In the genomic region with DNA sequence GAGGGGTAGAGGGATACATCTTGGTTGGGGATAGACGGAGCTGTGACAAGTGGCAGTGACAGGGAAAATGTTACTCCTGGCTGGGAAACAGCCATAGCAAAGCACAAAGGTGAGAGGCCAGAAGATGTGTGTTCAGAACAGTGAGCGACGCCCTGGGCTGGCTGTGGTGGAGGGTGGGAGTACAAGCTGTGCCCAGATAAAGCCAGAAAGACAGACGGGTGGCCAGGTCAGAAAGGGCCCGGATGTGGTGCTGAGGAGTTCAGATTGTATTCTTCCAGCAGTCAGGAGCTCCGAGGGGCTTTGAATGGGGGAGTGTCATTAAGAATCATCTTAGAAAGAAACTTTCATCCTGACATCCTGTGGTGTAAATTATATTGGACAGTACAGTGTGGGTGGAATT, we compare ENCODE assay signal across 1 cellular context.
TF ChIP-seq lines count a peak whose summit lies in the region.

No MANE protein-coding gene starts in this region.

TF ChIP-seq in K562, 482 proteins besides CTCF, POLR2A, EP300 and RAD21:
- peak; percentile 31 for TF ChIP-seq CBFA2T3 (IDR thresholded peaks at IDR 0.05)
- TF ChIP-seq, protein P1, sequence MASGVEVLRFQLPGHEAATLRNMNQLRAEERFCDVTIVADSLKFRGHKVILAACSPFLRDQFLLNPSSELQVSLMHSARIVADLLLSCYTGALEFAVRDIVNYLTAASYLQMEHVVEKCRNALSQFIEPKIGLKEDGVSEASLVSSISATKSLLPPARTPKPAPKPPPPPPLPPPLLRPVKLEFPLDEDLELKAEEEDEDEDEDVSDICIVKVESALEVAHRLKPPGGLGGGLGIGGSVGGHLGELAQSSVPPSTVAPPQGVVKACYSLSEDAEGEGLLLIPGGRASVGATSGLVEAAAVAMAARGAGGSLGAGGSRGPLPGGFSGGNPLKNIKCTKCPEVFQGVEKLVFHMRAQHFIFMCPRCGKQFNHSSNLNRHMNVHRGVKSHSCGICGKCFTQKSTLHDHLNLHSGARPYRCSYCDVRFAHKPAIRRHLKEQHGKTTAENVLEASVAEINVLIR (CRISPR knock-in tag; IDR thresholded peaks at IDR 0.05): no peak
